Comparison of ENCODE assay signal across 21 cellular contexts in genomic region chr16:86117235-86117634, GRCh38.
"Had no signal": no experiment of that assay in that cellular context is flagged by ENCODE, and none has a peak within 500 bp of the region (broad histone marks: within the 10 kb centered on the region; RNA-seq: fewer than 3 reads in every experiment).

No MANE protein-coding gene starts in this region.

- H3K4me2 ChIP-seq: SK-N-SH had no signal

- H3K9ac ChIP-seq: SK-N-SH had no signal

- ATAC-seq: Panc1, PC-3 had no signal

- H3K9me3 ChIP-seq: SK-N-SH had no signal

- H3K27ac ChIP-seq: RWPE1 had no signal

- DNase-seq: Karpas-422, KG1, MM.1S, NCI-H1092 treated with DMSO at 0.1 percent for 48 hours, NCI-H1436, NCI-H187, NCI-H2029, NCI-H2081 treated with DMSO at 0.1 percent for 48 hours, NCI-H2171, NCI-H226, NCI-H446, NCI-H510A, NCI-H524 treated with DMSO at 0.1 percent for 48 hours, NCI-H69, NCI-H774, PC-3, SHP77, SW 1271 had no signal
